Comparison of ENCODE assay signal across 8 cellular contexts in the genomic region with DNA sequence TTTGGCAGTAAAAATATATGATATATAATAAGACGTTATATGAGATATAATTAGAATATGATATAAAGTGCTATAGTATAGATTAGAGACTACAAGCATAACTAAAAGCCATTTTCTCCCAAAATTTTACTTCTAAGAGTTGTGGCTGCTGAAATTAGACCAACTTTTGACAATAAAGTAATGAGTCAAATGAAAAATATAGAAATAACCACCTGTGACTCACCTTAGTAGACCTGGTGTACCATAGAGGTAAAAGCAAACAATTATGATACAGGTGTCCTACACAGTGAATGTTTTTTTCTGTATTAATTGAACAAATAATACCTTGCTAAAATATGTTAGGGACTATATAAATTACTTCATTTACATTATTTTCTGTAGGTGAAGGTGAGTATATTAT.
"Had no signal": no experiment of that assay in that cellular context is flagged by ENCODE, and none has a peak within 500 bp of the region (broad histone marks: within the 10 kb centered on the region; RNA-seq: fewer than 3 reads in every experiment).

No MANE protein-coding gene starts in this region.

- H3K27ac ChIP-seq: GM23248, HL-60 had no signal

- H3K4me3 ChIP-seq: GM23248, HAP-1 had no signal

- H3K9me3 ChIP-seq: HAP-1 had no signal

- DNase-seq: GM23248, GOT3, H7, HFFc6 had no signal

- H3K4me1 ChIP-seq: HAP-1 had no signal

- H2AFZ ChIP-seq: GM23248 had no signal

- H3K36me3 ChIP-seq: HAP-1 had no signal

- ATAC-seq: HCT116, HepG2 had no signal

- H3K9ac ChIP-seq: GM23248 had no signal
